ENCODE assay signal across 25 cellular contexts in the genomic region with DNA sequence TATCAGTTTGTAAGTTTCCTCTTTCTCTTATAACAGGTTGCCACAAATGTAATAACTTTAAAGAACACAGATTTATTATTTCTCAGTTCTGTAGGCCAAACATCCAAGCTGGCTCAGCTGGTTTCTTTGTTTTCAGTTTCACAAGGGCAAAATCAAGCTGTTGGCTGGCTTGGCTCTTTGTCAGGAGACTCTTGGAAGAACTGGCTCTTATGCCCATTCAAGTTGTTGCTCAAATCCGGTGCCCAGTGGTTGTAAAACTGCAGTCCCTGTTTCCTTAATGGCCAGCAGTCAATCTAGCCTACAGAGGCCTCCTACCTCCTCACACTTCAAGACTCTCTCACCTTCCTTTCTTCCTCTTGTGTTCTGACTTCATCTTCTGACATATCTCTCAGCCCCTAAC.
"Had no signal": no experiment of that assay in that cellular context is flagged by ENCODE, and none has a peak within 500 bp of the region (broad histone marks: within the 10 kb centered on the region; RNA-seq: fewer than 3 reads in every experiment).

No MANE protein-coding gene starts in this region.

- H3K4me3 ChIP-seq: lower lobe of right lung, pancreas, sigmoid colon, smooth muscle cell, stomach, suprapubic skin, transverse colon, uterus had no signal

- H3K36me3 ChIP-seq: lower lobe of right lung, pancreas, sigmoid colon, stomach, suprapubic skin, transverse colon, uterus had no signal

- H3K27ac Mint-ChIP-seq: activated CD8-positive, alpha-beta T cell treated with anti-CD3 and anti-CD28 coated beads, Interleukin-2, amount 10 ng/mL, durations not matched to agents 7 days and 5 days; activated naive CD8-positive, alpha-beta T cell treated with anti-CD3 and anti-CD28 coated beads, Interleukin-2, amount 50 U/mL, for 24 hours; activated T-helper 1 cell treated with anti-CD3 and anti-CD28 coated beads, Interleukin-12 subunit alpha, Interleukin-12 subunit beta, Interleukin-2, Interleukin-4 antibody, amounts not matched to agents 30 ng/mL and 10 ng/mL and 1 ng/mL, durations not matched to agents 14 hours and 24 hours and 36 hours; stimulated activated memory B cell treated with anti-CD40 and anti-IgM and Interleukin-4, amounts not matched to agents 10 μg/mL and 1 μg/mL and 100 μg/mL, for 72 hours; T-helper 2 cell treated with Interferon-gamma antibody and Interleukin-4, amounts not matched to agents 5 μg/mL and 100 μg/mL, for 36 hours had no signal

- H3K27me3 ChIP-seq: pancreas, sigmoid colon, stomach, suprapubic skin, transverse colon, uterus had no signal

- H3K4me1 Mint-ChIP-seq: stimulated activated memory B cell treated with anti-CD40 and anti-IgM and Interleukin-4, amounts not matched to agents 10 μg/mL and 1 μg/mL and 100 μg/mL, for 72 hours had no signal

- ATAC-seq: activated CD4-positive, CD25-positive, alpha-beta regulatory T cell treated with anti-CD3 and anti-CD28 coated beads, Interleukin-2, amount 50 U/mL, for 24 hours; activated CD8-positive, alpha-beta T cell treated with anti-CD3 and anti-CD28 coated beads, Interleukin-2, amount 10 ng/mL, durations not matched to agents 7 days and 5 days; activated naive CD8-positive, alpha-beta T cell treated with anti-CD3 and anti-CD28 coated beads, Interleukin-2, amount 50 U/mL, for 24 hours; lower lobe of right lung; naive thymus-derived CD8-positive, alpha-beta T cell; pancreas; stimulated activated memory B cell treated with anti-CD40 and anti-IgM and Interleukin-4, amounts not matched to agents 10 μg/mL and 1 μg/mL and 100 μg/mL, for 72 hours had no signal

- H3K4me2 ChIP-seq: smooth muscle cell had no signal

- H3K9me3 ChIP-seq: lower lobe of right lung, pancreas, sigmoid colon, suprapubic skin, uterus had no signal

- H3K4me1 ChIP-seq: lower lobe of right lung, pancreas, sigmoid colon, stomach, suprapubic skin, transverse colon, uterus had no signal

- H3K4me3 Mint-ChIP-seq: activated CD8-positive, alpha-beta T cell treated with anti-CD3 and anti-CD28 coated beads, Interleukin-2, amount 10 ng/mL, durations not matched to agents 7 days and 5 days; activated naive CD8-positive, alpha-beta T cell treated with anti-CD3 and anti-CD28 coated beads, Interleukin-2, amount 50 U/mL, for 24 hours; activated T-helper 1 cell treated with anti-CD3 and anti-CD28 coated beads, Interleukin-12 subunit alpha, Interleukin-12 subunit beta, Interleukin-2, Interleukin-4 antibody, amounts not matched to agents 30 ng/mL and 10 ng/mL and 1 ng/mL, durations not matched to agents 14 hours and 24 hours and 36 hours; naive thymus-derived CD8-positive, alpha-beta T cell; stimulated activated memory B cell treated with anti-CD40 and anti-IgM and Interleukin-4, amounts not matched to agents 10 μg/mL and 1 μg/mL and 100 μg/mL, for 72 hours; T-helper 2 cell treated with Interferon-gamma antibody and Interleukin-4, amounts not matched to agents 5 μg/mL and 100 μg/mL, for 36 hours had no signal

- DNase-seq: activated CD4-positive, alpha-beta T cell treated with anti-CD3 and anti-CD28 coated beads, Interleukin-2, amount 50 U/mL, for 1 hour; activated CD8-positive, alpha-beta T cell treated with anti-CD3 and anti-CD28 coated beads, Interleukin-2, amount 10 ng/mL, durations not matched to agents 7 days and 5 days; activated gamma-delta T cell; activated naive CD4-positive, alpha-beta T cell treated with anti-CD3 and anti-CD28 coated beads, Interleukin-2, amount 50 U/mL, for 16 hours; activated naive CD8-positive, alpha-beta T cell treated with anti-CD3 and anti-CD28 coated beads, Interleukin-2, amount 50 U/mL, for 24 hours; cortex of kidney; foreskin fibroblast; kidney; lower lobe of right lung; mesendoderm; naive thymus-derived CD8-positive, alpha-beta T cell; pancreas; sigmoid colon; stimulated activated CD4-positive, alpha-beta T cell treated with anti-CD3 and anti-CD28 coated beads, Interleukin-15, amount 100 ng/mL, for 24 hours; stomach; transverse colon; uterus had no signal

- H3K27ac ChIP-seq: epithelial cell of prostate, lower lobe of right lung, pancreas, sigmoid colon, stomach, suprapubic skin, transverse colon, uterus, VCaP had no signal

- H3K27me3 Mint-ChIP-seq: activated naive CD8-positive, alpha-beta T cell treated with anti-CD3 and anti-CD28 coated beads, Interleukin-2, amount 50 U/mL, for 24 hours; naive thymus-derived CD8-positive, alpha-beta T cell; stimulated activated memory B cell treated with anti-CD40 and anti-IgM and Interleukin-4, amounts not matched to agents 10 μg/mL and 1 μg/mL and 100 μg/mL, for 72 hours had no signal
